In the genomic region with DNA sequence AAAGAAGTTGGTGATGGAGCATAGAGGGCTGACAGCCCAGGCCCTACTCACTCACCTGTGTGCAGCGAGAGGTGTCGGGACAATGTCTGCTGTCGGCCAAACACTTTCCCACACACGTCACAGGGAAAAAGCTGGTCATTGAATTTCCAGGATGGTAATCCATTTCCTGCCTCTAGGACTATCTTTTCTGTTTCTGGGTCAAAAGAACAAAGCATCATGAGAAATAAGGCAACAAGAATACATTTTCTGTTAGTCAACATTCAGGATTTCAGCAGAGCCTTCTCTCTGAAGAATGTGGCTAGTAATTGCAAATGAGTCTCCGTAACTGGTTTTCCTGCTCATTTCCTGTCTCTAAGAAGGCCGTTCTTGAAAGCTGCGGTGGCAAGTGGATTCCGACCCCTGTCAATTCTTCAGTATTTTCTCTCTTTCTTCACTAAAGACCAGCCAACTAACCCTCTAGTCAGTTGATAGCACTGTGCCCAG, we compare ENCODE assay signal across 1 cellular context.
TF ChIP-seq lines count a peak whose summit lies in the region.

No MANE protein-coding gene starts in this region.

TF ChIP-seq in GM23338, 12 proteins besides CTCF, POLR2A, EP300 and RAD21:
- no peak for TF ChIP-seq REST (IDR thresholded peaks at IDR 0.05; ENCODE audit: unreplicated experiment)
- no peak for TF ChIP-seq STAT1 (IDR thresholded peaks at IDR 0.05; ENCODE audit: unreplicated experiment)
- TF ChIP-seq EZH2phosphoT487 (IDR thresholded peaks at IDR 0.05; ENCODE audit: unreplicated experiment), result no peak
- no peak for TF ChIP-seq EZH2 (IDR thresholded peaks at IDR 0.05; ENCODE audit: low read depth, unreplicated experiment)
- TF ChIP-seq NANOG (IDR thresholded peaks at IDR 0.05; ENCODE audit: borderline replicate concordance), result no peak
- TF ChIP-seq, protein P1, sequence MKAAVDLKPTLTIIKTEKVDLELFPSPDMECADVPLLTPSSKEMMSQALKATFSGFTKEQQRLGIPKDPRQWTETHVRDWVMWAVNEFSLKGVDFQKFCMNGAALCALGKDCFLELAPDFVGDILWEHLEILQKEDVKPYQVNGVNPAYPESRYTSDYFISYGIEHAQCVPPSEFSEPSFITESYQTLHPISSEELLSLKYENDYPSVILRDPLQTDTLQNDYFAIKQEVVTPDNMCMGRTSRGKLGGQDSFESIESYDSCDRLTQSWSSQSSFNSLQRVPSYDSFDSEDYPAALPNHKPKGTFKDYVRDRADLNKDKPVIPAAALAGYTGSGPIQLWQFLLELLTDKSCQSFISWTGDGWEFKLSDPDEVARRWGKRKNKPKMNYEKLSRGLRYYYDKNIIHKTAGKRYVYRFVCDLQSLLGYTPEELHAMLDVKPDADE (IDR thresholded peaks at IDR 0.05), result no peak
- TF ChIP-seq JUNB (IDR thresholded peaks at IDR 0.05; ENCODE audit: unreplicated experiment), result no peak
- no peak for TF ChIP-seq CREB1 (CRISPR knock-in tag; IDR thresholded peaks at IDR 0.05; ENCODE audit: low read depth)
- no peak for TF ChIP-seq ZNF331 (CRISPR knock-in tag; IDR thresholded peaks at IDR 0.05; ENCODE audit: low read depth)
